In genomic region chr14:77264466-77265186, GRCh38 we compare ENCODE assay signal across 24 cellular contexts. TPM values are rescaled to one million over a fixed set of nuclear protein-coding genes. Genes with fewer than 3 reads are reported as not detected.
DNase-seq lines count a peak whose midpoint lies in the region; ATAC-seq, FAIRE-seq and TF ChIP-seq lines count a peak whose summit lies in the region.
"Had no signal": no experiment of that assay in that cellular context is flagged by ENCODE, and none has a peak within 500 bp of the region (broad histone marks: within the 10 kb centered on the region; RNA-seq: fewer than 3 reads in every experiment).

No MANE protein-coding gene starts in this region.

- POLR2A ChIA-PET in HepG2 (lab: Yijun Ruan, JAX): no interaction called here

- H3K36me3 ChIP-seq in HepG2 (replicated peaks in 1 of 2; ENCODE audit: control insufficient read depth in 1 of 2, insufficient read depth in 2 of 2, low read length in 2 of 2): no peaks in the 10 kb centered on the region
- H3K36me3 ChIP-seq: Peyer's patch, SJSA1 had no signal

- no peak for ATAC-seq in GM18502 (IDR thresholded peaks at IDR 0.05; ENCODE audit: poor library complexity, unreplicated experiment)
- no peak for ATAC-seq in HepG2
- ATAC-seq in activated CD4-positive, CD25-positive, alpha-beta regulatory T cell treated with anti-CD3 and anti-CD28 coated beads, Interleukin-2, amount 50 U/mL, for 24 hours: no peak

- no peaks in the 10 kb centered on the region for H3K9me3 ChIP-seq in HepG2 (ENCODE audit: low read length)
- H3K9me3 ChIP-seq: Peyer's patch, SJSA1 had no signal

- BruUV-seq in HepG2 (replicated peaks; lab: Mats Ljungman, UMichigan): no TSS peak

- intact Hi-C loops in HepG2 (cut with micrococcal nuclease; ENCODE audit: unreplicated experiment): no loop called here

- in situ Hi-C loops in HepG2 (cut with HindIII; ENCODE audit: extremely low pct_ligation_motif_present, low pct_unique_long_range_greater_than_20kb): no loop called here

- CTCF ChIA-PET in HepG2 (lab: Yijun Ruan, JAX; ENCODE audit: low intra/inter-chr PET ratio, low total read pairs): no interaction called here

- TF ChIP-seq CTCF in HepG2 (CRISPR knock-in tag; IDR thresholded peaks at IDR 0.05): no peak

- H3K27ac ChIP-seq in temporal lobe (ENCODE audit: low read depth, low read length) (peak overlapping the region; percentile 7), HepG2 (ENCODE audit: extremely low read length, insufficient read depth, low read length) (no peak overlapping the region)
- H3K27ac ChIP-seq: GM23248, HL-60, KMS-11, Peyer's patch, SJSA1 had no signal

- TF ChIP-seq EP300 in HepG2 (IDR thresholded peaks at IDR 0.05; ENCODE audit: low read depth in 2 of 2, low read length in 2 of 2) (no peak), HepG2 (CRISPR knock-in tag; IDR thresholded peaks at IDR 0.05; ENCODE audit: borderline replicate concordance) (no peak)

- H3K4me2 ChIP-seq in HepG2 (ENCODE audit: low read depth, low read length): no peak overlapping the region
- H3K4me2 ChIP-seq: KMS-11 had no signal

- H3K79me2 ChIP-seq in HepG2 (ENCODE audit: insufficient read depth, low read length): no peaks in the 10 kb centered on the region

- no peaks in the 10 kb centered on the region for H3K4me1 ChIP-seq in HepG2 (ENCODE audit: insufficient read depth, low read length)
- H3K4me1 ChIP-seq: Peyer's patch, SJSA1 had no signal

- peaks cover 9 to 57% of the 10 kb centered on the region in 2 experiments; a peak in 4 of 5 replicates for H3K27me3 ChIP-seq in HepG2 (ENCODE audit: control insufficient read depth in 1 of 2, insufficient read depth in 2 of 2, low read length in 2 of 2)
- H3K27me3 ChIP-seq: Peyer's patch had no signal

- no peak overlapping the region for H3K9ac ChIP-seq in HepG2 (ENCODE audit: insufficient read depth, low read depth, low read length)
- H3K9ac ChIP-seq: GM23248, KMS-11 had no signal

- WGBS in HepG2 (ENCODE audit: low lambda C conversion rate): 15% methylated on average over 8 of the region's 16 CpGs

- H3K4me3 ChIP-seq in HepG2 (replicated peaks in 1 of 3; ENCODE audit: insufficient read depth in 1 of 3, low read depth in 2 of 3, low read length in 3 of 3): no peak overlapping the region
- H3K4me3 ChIP-seq: GM23248, Peyer's patch, SJSA1 had no signal

- TF ChIP-seq POLR2A in HepG2 (IDR thresholded peaks at IDR 0.05; ENCODE audit: insufficient read depth in 1 of 2, low read depth in 2 of 2, low read length in 2 of 2): no peak

- DNase-seq in DMS 273 (lab: John Stamatoyannopoulos, UW; ENCODE audit: unreplicated experiment) (peak; percentile 89), NCI-H1694 (lab: John Stamatoyannopoulos, UW) (peak; percentile 91), cerebellum (ENCODE audit: low spot score) (peak; percentile 82), HepG2 (ENCODE audit: low spot score) (no peak)
- DNase-seq: CD4-positive, CD25-positive, alpha-beta regulatory T cell; DMS79 treated with DMSO at 0.1 percent for 48 hours; GM23248; H9; NCI-H1417; NCI-H187 treated with DMSO at 0.1 percent for 48 hours; NCI-H774; T-helper 1 cell had no signal

- TF ChIP-seq RAD21 in HepG2 (CRISPR knock-in tag; IDR thresholded peaks at IDR 0.05): no peak

- no peak overlapping the region for H2AFZ ChIP-seq in HepG2 (ENCODE audit: low read length)
- H2AFZ ChIP-seq: GM23248 had no signal

- FAIRE-seq in HepG2 (lab: Jason Lieb, UNC): no peak
- FAIRE-seq: A204.1, GM12892, GM18507 had no signal

- peaks cover 2% of the 10 kb centered on the region; the same call in 1 of the 2 replicates for H4K20me1 ChIP-seq in HepG2 (ENCODE audit: insufficient read depth, low read length)

RNA-seq across cellular contexts. Expression of gene NGB, which starts 6.4 kb away (rescaled TPM):
- total RNA-seq in cerebellum: 1.5 TPM
- total RNA-seq in temporal lobe: 4.9 TPM
- not detected in 2 replicates for total RNA-seq in HepG2 (2016; rRNA removed; fragmentation: Illumina TruSeq; extraction: Trizol)
- not detected in 2 replicates for total RNA-seq in HepG2 (2016; cell fraction: cytosol; rRNA removed; fragmentation: Illumina TruSeq; extraction: Trizol; ENCODE audit: low read depth)
- total RNA-seq in HepG2 (2016; cell fraction: insoluble cytoplasmic fraction; rRNA removed; fragmentation: Illumina TruSeq; extraction: Trizol): not detected in 2 replicates
- total RNA-seq in HepG2 (2016; cell fraction: membrane; rRNA removed; fragmentation: Illumina TruSeq; extraction: Trizol): not detected in 2 replicates
- not detected in 2 replicates for total RNA-seq in HepG2 (2016; cell fraction: nucleus; rRNA removed; fragmentation: Illumina TruSeq; extraction: Trizol)
- polyA plus RNA-seq in HepG2 (2011; rRNA removed): 0.04 and 0.05 TPM in 2 replicates
- polyA plus RNA-seq in HepG2 (2011; cell fraction: cytosol; rRNA removed): 0.03 and 0.09 TPM in 2 replicates
- polyA plus RNA-seq in HepG2 (2011; cell fraction: nucleus; rRNA removed): not detected in 2 replicates
- polyA plus RNA-seq in HepG2 (2012): not detected in 2 replicates
- polyA plus RNA-seq in HepG2 (2016; cell fraction: cytosol; fragmentation: Illumina TruSeq; extraction: Trizol; ENCODE audit: low read depth): not detected in 2 replicates
- not detected in 2 replicates for polyA plus RNA-seq in HepG2 (2016; cell fraction: insoluble cytoplasmic fraction; fragmentation: Illumina TruSeq; extraction: Trizol; ENCODE audit: low read depth)
- polyA plus RNA-seq in HepG2 (2016; cell fraction: membrane; fragmentation: Illumina TruSeq; extraction: Trizol; ENCODE audit: low read depth): 0.09 TPM in 1 of 2 replicates, not detected in the other
- not detected in 2 replicates for polyA plus RNA-seq in HepG2 (2016; cell fraction: nucleus; fragmentation: Illumina TruSeq; extraction: Trizol; ENCODE audit: insufficient read depth, low read depth)
- not detected in 2 replicates for polyA minus RNA-seq in HepG2 (2011; rRNA and poly(A)+ RNA removed; ENCODE audit: low replicate concordance)
- polyA minus RNA-seq in HepG2 (2011; cell fraction: cytosol; rRNA and poly(A)+ RNA removed): not detected in 2 replicates
- not detected in 2 replicates for polyA minus RNA-seq in HepG2 (2011; cell fraction: nucleus; rRNA and poly(A)+ RNA removed)
- total RNA-seq: CD4-positive, CD25-positive, alpha-beta regulatory T cell; GM23248; HT-29; OCI-LY7; Peyer's patch; SJSA1 had no signal
- polyA plus RNA-seq: CD4-positive, CD25-positive, alpha-beta regulatory T cell; GM23248 had no signal

RNA-seq across cellular contexts. Expression of gene POMT2, which starts 56.1 kb away (rescaled TPM):
- total RNA-seq in cerebellum (21.9 TPM), temporal lobe (13.8 TPM), HepG2 (2016; rRNA removed; fragmentation: Illumina TruSeq; extraction: Trizol) (7.9 and 15.9 TPM in 2 replicates)
- 4.5 and 5.3 TPM in 2 replicates for total RNA-seq in HepG2 (2016; cell fraction: cytosol; rRNA removed; fragmentation: Illumina TruSeq; extraction: Trizol; ENCODE audit: low read depth)
- 5.7 and 18.9 TPM in 2 replicates for total RNA-seq in HepG2 (2016; cell fraction: insoluble cytoplasmic fraction; rRNA removed; fragmentation: Illumina TruSeq; extraction: Trizol)
- 5.6 and 9.7 TPM in 2 replicates for total RNA-seq in HepG2 (2016; cell fraction: membrane; rRNA removed; fragmentation: Illumina TruSeq; extraction: Trizol)
- total RNA-seq in HepG2 (2016; cell fraction: nucleus; rRNA removed; fragmentation: Illumina TruSeq; extraction: Trizol): 26.2 and 26.6 TPM in 2 replicates
- 15.3 and 17.7 TPM in 2 replicates for polyA plus RNA-seq in HepG2 (2011; rRNA removed)
- 5.3 and 6.1 TPM in 2 replicates for polyA plus RNA-seq in HepG2 (2011; cell fraction: cytosol; rRNA removed)
- 104 and 129 TPM in 2 replicates for polyA plus RNA-seq in HepG2 (2011; cell fraction: nucleus; rRNA removed)
- polyA plus RNA-seq in HepG2 (2012): 10.4 and 12.2 TPM in 2 replicates
- polyA plus RNA-seq in HepG2 (2016; cell fraction: cytosol; fragmentation: Illumina TruSeq; extraction: Trizol; ENCODE audit: low read depth): 5.4 and 5.6 TPM in 2 replicates
- polyA plus RNA-seq in HepG2 (2016; cell fraction: insoluble cytoplasmic fraction; fragmentation: Illumina TruSeq; extraction: Trizol; ENCODE audit: low read depth): 10.3 and 13.4 TPM in 2 replicates
- 8.1 and 9.6 TPM in 2 replicates for polyA plus RNA-seq in HepG2 (2016; cell fraction: membrane; fragmentation: Illumina TruSeq; extraction: Trizol; ENCODE audit: low read depth)
- polyA plus RNA-seq in HepG2 (2016; cell fraction: nucleus; fragmentation: Illumina TruSeq; extraction: Trizol; ENCODE audit: insufficient read depth, low read depth): 96.8 and 106 TPM in 2 replicates
- 34.5 and 36.8 TPM in 2 replicates for polyA minus RNA-seq in HepG2 (2011; rRNA and poly(A)+ RNA removed; ENCODE audit: low replicate concordance)
- 6.0 and 8.1 TPM in 2 replicates for polyA minus RNA-seq in HepG2 (2011; cell fraction: cytosol; rRNA and poly(A)+ RNA removed)
- polyA minus RNA-seq in HepG2 (2011; cell fraction: nucleus; rRNA and poly(A)+ RNA removed): 38.1 and 42.3 TPM in 2 replicates

RNA-seq across cellular contexts. Expression of gene GSTZ1, which starts 56.2 kb away (rescaled TPM):
- total RNA-seq in cerebellum: 9.3 TPM
- 1.7 TPM for total RNA-seq in temporal lobe
- total RNA-seq in HepG2 (2016; rRNA removed; fragmentation: Illumina TruSeq; extraction: Trizol): 26.9 and 27.6 TPM in 2 replicates
- total RNA-seq in HepG2 (2016; cell fraction: cytosol; rRNA removed; fragmentation: Illumina TruSeq; extraction: Trizol; ENCODE audit: low read depth): 6.7 and 6.9 TPM in 2 replicates
- total RNA-seq in HepG2 (2016; cell fraction: insoluble cytoplasmic fraction; rRNA removed; fragmentation: Illumina TruSeq; extraction: Trizol): 26.1 and 26.7 TPM in 2 replicates
- 10.4 TPM in 2 replicates for total RNA-seq in HepG2 (2016; cell fraction: membrane; rRNA removed; fragmentation: Illumina TruSeq; extraction: Trizol)
- total RNA-seq in HepG2 (2016; cell fraction: nucleus; rRNA removed; fragmentation: Illumina TruSeq; extraction: Trizol): 19.7 and 22.0 TPM in 2 replicates
- 14.4 and 15.7 TPM in 2 replicates for polyA plus RNA-seq in HepG2 (2011; rRNA removed)
- polyA plus RNA-seq in HepG2 (2011; cell fraction: cytosol; rRNA removed): 15.4 and 20.2 TPM in 2 replicates
- polyA plus RNA-seq in HepG2 (2011; cell fraction: nucleus; rRNA removed): 25.0 and 27.1 TPM in 2 replicates
- 18.1 and 18.4 TPM in 2 replicates for polyA plus RNA-seq in HepG2 (2012)
- 4.9 and 5.3 TPM in 2 replicates for polyA plus RNA-seq in HepG2 (2016; cell fraction: cytosol; fragmentation: Illumina TruSeq; extraction: Trizol; ENCODE audit: low read depth)
- polyA plus RNA-seq in HepG2 (2016; cell fraction: insoluble cytoplasmic fraction; fragmentation: Illumina TruSeq; extraction: Trizol; ENCODE audit: low read depth): 29.6 and 30.1 TPM in 2 replicates
- 7.6 and 9.5 TPM in 2 replicates for polyA plus RNA-seq in HepG2 (2016; cell fraction: membrane; fragmentation: Illumina TruSeq; extraction: Trizol; ENCODE audit: low read depth)
- polyA plus RNA-seq in HepG2 (2016; cell fraction: nucleus; fragmentation: Illumina TruSeq; extraction: Trizol; ENCODE audit: insufficient read depth, low read depth): 20.3 and 23.0 TPM in 2 replicates
- 25.0 and 25.5 TPM in 2 replicates for polyA minus RNA-seq in HepG2 (2011; rRNA and poly(A)+ RNA removed; ENCODE audit: low replicate concordance)
- 3.9 and 5.6 TPM in 2 replicates for polyA minus RNA-seq in HepG2 (2011; cell fraction: cytosol; rRNA and poly(A)+ RNA removed)
- polyA minus RNA-seq in HepG2 (2011; cell fraction: nucleus; rRNA and poly(A)+ RNA removed): 37.7 and 42.4 TPM in 2 replicates
